22 cellular contexts compared by ENCODE assay signal in genomic region chr3:4425055-4425454, GRCh38. TPM values are rescaled to one million over a fixed set of nuclear protein-coding genes. Genes with fewer than 3 reads are reported as not detected.
DNase-seq lines count a peak whose midpoint lies in the region; ATAC-seq, FAIRE-seq and TF ChIP-seq lines count a peak whose summit lies in the region.
"Had no signal": no experiment of that assay in that cellular context is flagged by ENCODE, and none has a peak within 500 bp of the region (broad histone marks: within the 10 kb centered on the region; RNA-seq: fewer than 3 reads in every experiment).

No MANE protein-coding gene starts in this region.

- intact Hi-C loops in HepG2 (cut with micrococcal nuclease; ENCODE audit: unreplicated experiment) (no loop called here), right lobe of liver (cut with DNase I) (no loop called here)

- in situ Hi-C loops in HepG2 (cut with HindIII; ENCODE audit: extremely low pct_ligation_motif_present, low pct_unique_long_range_greater_than_20kb), result no loop called here

- no peak for DNase-seq in activated naive CD4-positive, alpha-beta T cell treated with anti-CD3 and anti-CD28 coated beads, Interleukin-2, amount 50 U/mL, for 72 hours (ENCODE audit: low spot score in 2 of 2)
- no peak for DNase-seq in HepG2 (ENCODE audit: low spot score)
- DNase-seq in right lobe of liver, result no peak
- DNase-seq in stimulated activated effector memory CD8-positive, alpha-beta T cell treated with anti-CD3 and anti-CD28 coated beads, Interleukin-12 subunit alpha, Interleukin-12 subunit beta, amount 100 ng/mL, for 72 hours (ENCODE audit: low spot score in 2 of 2), result no peak
- DNase-seq in germinal center (ENCODE audit: low spot score), result no peak
- DNase-seq: Caco-2; CD4-positive, CD25-positive, alpha-beta regulatory T cell; CD8-positive, alpha-beta T cell; DMS153; DND-41; GOT3; HFFc6 had no signal

- H3K9ac ChIP-seq in HepG2 (ENCODE audit: insufficient read depth, low read depth, low read length), result no peak overlapping the region
- H3K9ac ChIP-seq: BLaER1 had no signal

- H3K79me2 ChIP-seq in HepG2 (ENCODE audit: insufficient read depth, low read length), result peaks cover 8% of the 10 kb centered on the region

- no peak overlapping the region for H2AFZ ChIP-seq in HepG2 (ENCODE audit: low read length)

- TF ChIP-seq EP300 in HepG2 (IDR thresholded peaks at IDR 0.05; ENCODE audit: low read depth in 2 of 2, low read length in 2 of 2) (no peak), HepG2 (CRISPR knock-in tag; IDR thresholded peaks at IDR 0.05; ENCODE audit: borderline replicate concordance) (no peak)

- no peak for ATAC-seq in activated naive CD4-positive, alpha-beta T cell treated with anti-CD3 and anti-CD28 coated beads, Interleukin-2, amount 50 U/mL, for 72 hours
- ATAC-seq in HepG2 (no peak), right lobe of liver (no peak), HG02610 (IDR thresholded peaks at IDR 0.05; ENCODE audit: unreplicated experiment) (no peak)
- no peak for ATAC-seq in activated T-helper 17 cell treated with anti-CD3 and anti-CD28 coated beads, Interleukin-2, amount 50 U/mL, for 72 hours (replicated peaks)
- ATAC-seq in stimulated activated effector memory CD8-positive, alpha-beta T cell treated with anti-CD3 and anti-CD28 coated beads, Interleukin-12 subunit alpha, Interleukin-12 subunit beta, amount 100 ng/mL, for 72 hours, result no peak
- ATAC-seq: CD8-positive, alpha-beta T cell had no signal

- no peaks in the 10 kb centered on the region for H3K27me3 Mint-ChIP-seq in activated naive CD4-positive, alpha-beta T cell treated with anti-CD3 and anti-CD28 coated beads, Interleukin-2, amount 50 U/mL, for 24 hours
- no peaks in the 10 kb centered on the region for H3K27me3 Mint-ChIP-seq in activated T-helper 17 cell treated with anti-CD3 and anti-CD28 coated beads, Interleukin-2, amount 50 U/mL, for 72 hours
- H3K27me3 Mint-ChIP-seq: B cell; CD4-positive, CD25-positive, alpha-beta regulatory T cell had no signal

- TF ChIP-seq POLR2A in HepG2 (IDR thresholded peaks at IDR 0.05; ENCODE audit: insufficient read depth in 1 of 2, low read depth in 2 of 2, low read length in 2 of 2) (no peak), right lobe of liver (IDR thresholded peaks at IDR 0.05) (no peak)

- H3K9me3 ChIP-seq in HepG2 (ENCODE audit: low read length) (no peaks in the 10 kb centered on the region), right lobe of liver (no peaks in the 10 kb centered on the region)
- H3K9me3 ChIP-seq: BLaER1, Caco-2, HAP-1 had no signal

- no peaks in the 10 kb centered on the region for H3K9me3 Mint-ChIP-seq in activated naive CD4-positive, alpha-beta T cell treated with anti-CD3 and anti-CD28 coated beads, Interleukin-2, amount 50 U/mL, for 24 hours
- peaks cover 4 to 6% of the 10 kb centered on the region in 2 donors for H3K9me3 Mint-ChIP-seq in activated naive CD4-positive, alpha-beta T cell treated with anti-CD3 and anti-CD28 coated beads, Interleukin-2, amount 50 U/mL, for 72 hours
- H3K9me3 Mint-ChIP-seq in activated T-helper 17 cell treated with anti-CD3 and anti-CD28 coated beads, Interleukin-2, amount 50 U/mL, for 72 hours, result no peaks in the 10 kb centered on the region
- H3K9me3 Mint-ChIP-seq in stimulated activated effector memory CD8-positive, alpha-beta T cell treated with anti-CD3 and anti-CD28 coated beads, Interleukin-12 subunit alpha, Interleukin-12 subunit beta, amount 100 ng/mL, for 72 hours, result no peaks in the 10 kb centered on the region
- H3K9me3 Mint-ChIP-seq: CD4-positive, CD25-positive, alpha-beta regulatory T cell; CD8-positive, alpha-beta T cell; HFFc6 had no signal

- no peaks in the 10 kb centered on the region; the same call in 1 of the 2 replicates for H4K20me1 ChIP-seq in HepG2 (ENCODE audit: insufficient read depth, low read length)
- H4K20me1 ChIP-seq: BLaER1 had no signal

- no TSS peak for BruUV-seq in HepG2 (replicated peaks; lab: Mats Ljungman, UMichigan)

- no peak overlapping the region for H3K27ac ChIP-seq in HepG2 (ENCODE audit: extremely low read length, insufficient read depth, low read length)
- no peak overlapping the region for H3K27ac ChIP-seq in right lobe of liver
- H3K27ac ChIP-seq: BLaER1, C4-2B had no signal

- peaks cover 37% of the 10 kb centered on the region for H3K4me1 Mint-ChIP-seq in activated naive CD4-positive, alpha-beta T cell treated with anti-CD3 and anti-CD28 coated beads, Interleukin-2, amount 50 U/mL, for 24 hours
- peaks cover 25% of the 10 kb centered on the region for H3K4me1 Mint-ChIP-seq in activated T-helper 17 cell treated with anti-CD3 and anti-CD28 coated beads, Interleukin-2, amount 50 U/mL, for 72 hours
- peaks cover 47% of the 10 kb centered on the region for H3K4me1 Mint-ChIP-seq in stimulated activated effector memory CD8-positive, alpha-beta T cell treated with anti-CD3 and anti-CD28 coated beads, Interleukin-12 subunit alpha, Interleukin-12 subunit beta, amount 100 ng/mL, for 72 hours

- CTCF ChIA-PET in HepG2 (lab: Yijun Ruan, JAX; ENCODE audit: low intra/inter-chr PET ratio, low total read pairs), result no interaction called here

- POLR2A ChIA-PET in HepG2 (lab: Yijun Ruan, JAX), result no interaction called here

- H3K36me3 ChIP-seq in HepG2 (replicated peaks in 1 of 2; ENCODE audit: control insufficient read depth in 1 of 2, insufficient read depth in 2 of 2, low read length in 2 of 2), result peaks cover 3% of the 10 kb centered on the region in 2 experiments; a peak in 2 of 5 replicates
- H3K36me3 ChIP-seq in right lobe of liver, result no peaks in the 10 kb centered on the region
- H3K36me3 ChIP-seq: BLaER1, HAP-1 had no signal

- H3K4me3 ChIP-seq in HepG2 (replicated peaks in 1 of 3; ENCODE audit: insufficient read depth in 1 of 3, low read depth in 2 of 3, low read length in 3 of 3) (no peak overlapping the region), right lobe of liver (no peak overlapping the region)
- H3K4me3 ChIP-seq: BLaER1, HAP-1 had no signal

- H3K27ac Mint-ChIP-seq in activated naive CD4-positive, alpha-beta T cell treated with anti-CD3 and anti-CD28 coated beads, Interleukin-2, amount 50 U/mL, for 24 hours, result peak overlapping the region; percentile 91
- no peak overlapping the region for H3K27ac Mint-ChIP-seq in activated naive CD4-positive, alpha-beta T cell treated with anti-CD3 and anti-CD28 coated beads, Interleukin-2, amount 50 U/mL, for 72 hours
- H3K27ac Mint-ChIP-seq in activated T-helper 17 cell treated with anti-CD3 and anti-CD28 coated beads, Interleukin-2, amount 50 U/mL, for 72 hours, result peak overlapping the region; percentile 83
- H3K27ac Mint-ChIP-seq in stimulated activated effector memory CD8-positive, alpha-beta T cell treated with anti-CD3 and anti-CD28 coated beads, Interleukin-12 subunit alpha, Interleukin-12 subunit beta, amount 100 ng/mL, for 72 hours, result peak overlapping the region; percentile 83
- H3K27ac Mint-ChIP-seq: B cell; CD8-positive, alpha-beta T cell had no signal

- no peak for FAIRE-seq in HepG2 (lab: Jason Lieb, UNC)
- FAIRE-seq: G401.6, GM12892, H54 had no signal

- H3K27me3 ChIP-seq in HepG2 (ENCODE audit: control insufficient read depth in 1 of 2, insufficient read depth in 2 of 2, low read length in 2 of 2) (no peaks in the 10 kb centered on the region), right lobe of liver (no peaks in the 10 kb centered on the region)
- H3K27me3 ChIP-seq: BLaER1 had no signal

- no peak for TF ChIP-seq CTCF in HepG2 (CRISPR knock-in tag; IDR thresholded peaks at IDR 0.05)
- TF ChIP-seq CTCF in right lobe of liver (IDR thresholded peaks at IDR 0.05), result no peak

- H3K36me3 Mint-ChIP-seq in activated naive CD4-positive, alpha-beta T cell treated with anti-CD3 and anti-CD28 coated beads, Interleukin-2, amount 50 U/mL, for 24 hours, result peaks cover 14% of the 10 kb centered on the region
- H3K36me3 Mint-ChIP-seq in activated naive CD4-positive, alpha-beta T cell treated with anti-CD3 and anti-CD28 coated beads, Interleukin-2, amount 50 U/mL, for 72 hours, result peaks cover 5 to 10% of the 10 kb centered on the region in 2 donors
- H3K36me3 Mint-ChIP-seq in activated T-helper 17 cell treated with anti-CD3 and anti-CD28 coated beads, Interleukin-2, amount 50 U/mL, for 72 hours (ENCODE audit: low read depth), result no peaks in the 10 kb centered on the region
- no peaks in the 10 kb centered on the region for H3K36me3 Mint-ChIP-seq in stimulated activated effector memory CD8-positive, alpha-beta T cell treated with anti-CD3 and anti-CD28 coated beads, Interleukin-12 subunit alpha, Interleukin-12 subunit beta, amount 100 ng/mL, for 72 hours

- H3K4me1 ChIP-seq in HepG2 (ENCODE audit: insufficient read depth, low read length), result peaks cover 34% of the 10 kb centered on the region
- H3K4me1 ChIP-seq in right lobe of liver, result no peaks in the 10 kb centered on the region
- H3K4me1 ChIP-seq: HAP-1 had no signal

- H3K4me2 ChIP-seq in HepG2 (ENCODE audit: low read depth, low read length), result no peak overlapping the region

- H3K4me3 Mint-ChIP-seq in activated naive CD4-positive, alpha-beta T cell treated with anti-CD3 and anti-CD28 coated beads, Interleukin-2, amount 50 U/mL, for 24 hours, result no peak overlapping the region
- H3K4me3 Mint-ChIP-seq in activated T-helper 17 cell treated with anti-CD3 and anti-CD28 coated beads, Interleukin-2, amount 50 U/mL, for 72 hours, result no peak overlapping the region
- no peak overlapping the region for H3K4me3 Mint-ChIP-seq in stimulated activated effector memory CD8-positive, alpha-beta T cell treated with anti-CD3 and anti-CD28 coated beads, Interleukin-12 subunit alpha, Interleukin-12 subunit beta, amount 100 ng/mL, for 72 hours
- H3K4me3 Mint-ChIP-seq: B cell; CD4-positive, CD25-positive, alpha-beta regulatory T cell; CD8-positive, alpha-beta T cell; HFFc6 had no signal

- TF ChIP-seq RAD21 in HepG2 (CRISPR knock-in tag; IDR thresholded peaks at IDR 0.05), result no peak

RNA-seq across cellular contexts. Expression of gene SUMF1, which starts 42.0 kb away (rescaled TPM):
- 1 to 10 TPM; 4.8 to 6.2 TPM for total RNA-seq in activated naive CD4-positive, alpha-beta T cell treated with anti-CD3 and anti-CD28 coated beads, Interleukin-2, amount 50 U/mL, for 72 hours
- total RNA-seq in HepG2 (2016; rRNA removed; fragmentation: Illumina TruSeq; extraction: Trizol), result 14.1 and 28.9 TPM in 2 replicates
- 9.1 and 10.4 TPM in 2 replicates for total RNA-seq in HepG2 (2016; cell fraction: cytosol; rRNA removed; fragmentation: Illumina TruSeq; extraction: Trizol; ENCODE audit: low read depth)
- 15.7 and 30.9 TPM in 2 replicates for total RNA-seq in HepG2 (2016; cell fraction: insoluble cytoplasmic fraction; rRNA removed; fragmentation: Illumina TruSeq; extraction: Trizol)
- 10.4 and 11.0 TPM in 2 replicates for total RNA-seq in HepG2 (2016; cell fraction: membrane; rRNA removed; fragmentation: Illumina TruSeq; extraction: Trizol)
- total RNA-seq in HepG2 (2016; cell fraction: nucleus; rRNA removed; fragmentation: Illumina TruSeq; extraction: Trizol), result 35.9 and 39.6 TPM in 2 replicates
- 18.5 and 19.4 TPM in 2 replicates for polyA plus RNA-seq in HepG2 (2011; rRNA removed)
- 25.4 and 26.1 TPM in 2 replicates for polyA plus RNA-seq in HepG2 (2011; cell fraction: cytosol; rRNA removed)
- 23.9 and 25.8 TPM in 2 replicates for polyA plus RNA-seq in HepG2 (2011; cell fraction: nucleus; rRNA removed)
- 13.5 and 16.1 TPM in 2 replicates for polyA plus RNA-seq in HepG2 (2012)
- polyA plus RNA-seq in HepG2 (2016; cell fraction: cytosol; fragmentation: Illumina TruSeq; extraction: Trizol; ENCODE audit: low read depth), result 2.1 and 2.6 TPM in 2 replicates
- polyA plus RNA-seq in HepG2 (2016; cell fraction: insoluble cytoplasmic fraction; fragmentation: Illumina TruSeq; extraction: Trizol; ENCODE audit: low read depth), result 11.5 and 12.3 TPM in 2 replicates
- polyA plus RNA-seq in HepG2 (2016; cell fraction: membrane; fragmentation: Illumina TruSeq; extraction: Trizol; ENCODE audit: low read depth), result 4.8 and 5.8 TPM in 2 replicates
- 26.9 and 28.6 TPM in 2 replicates for polyA plus RNA-seq in HepG2 (2016; cell fraction: nucleus; fragmentation: Illumina TruSeq; extraction: Trizol; ENCODE audit: insufficient read depth, low read depth)
- 41.6 and 45.0 TPM in 2 replicates for polyA minus RNA-seq in HepG2 (2011; rRNA and poly(A)+ RNA removed; ENCODE audit: low replicate concordance)
- polyA minus RNA-seq in HepG2 (2011; cell fraction: cytosol; rRNA and poly(A)+ RNA removed), result 10.6 and 13.7 TPM in 2 replicates
- 63.1 and 66.0 TPM in 2 replicates for polyA minus RNA-seq in HepG2 (2011; cell fraction: nucleus; rRNA and poly(A)+ RNA removed)
- total RNA-seq in right lobe of liver, result 10 to 100 TPM; 15.9 to 32.4 (median 21.3) TPM
- 1 to 10 TPM; 5.9 to 7.6 TPM for total RNA-seq in activated T-helper 17 cell treated with anti-CD3 and anti-CD28 coated beads, Interleukin-2, amount 50 U/mL, for 72 hours

Comparison
In these comparisons a context has a peak if more than half of its experiments do, and no peak if none do; other contexts are left out.
1. H3K27ac Mint-ChIP-seq: peak in activated naive CD4-positive, alpha-beta T cell treated with anti-CD3 and anti-CD28 coated beads, Interleukin-2, amount 50 U/mL, for 24 hours (single experiment), activated T-helper 17 cell treated with anti-CD3 and anti-CD28 coated beads, Interleukin-2, amount 50 U/mL, for 72 hours (single experiment) and stimulated activated effector memory CD8-positive, alpha-beta T cell treated with anti-CD3 and anti-CD28 coated beads, Interleukin-12 subunit alpha, Interleukin-12 subunit beta, amount 100 ng/mL, for 72 hours (single experiment); none in activated naive CD4-positive, alpha-beta T cell treated with anti-CD3 and anti-CD28 coated beads, Interleukin-2, amount 50 U/mL, for 72 hours (0 of 2).